8 cellular contexts compared by ENCODE assay signal in the genomic region with DNA sequence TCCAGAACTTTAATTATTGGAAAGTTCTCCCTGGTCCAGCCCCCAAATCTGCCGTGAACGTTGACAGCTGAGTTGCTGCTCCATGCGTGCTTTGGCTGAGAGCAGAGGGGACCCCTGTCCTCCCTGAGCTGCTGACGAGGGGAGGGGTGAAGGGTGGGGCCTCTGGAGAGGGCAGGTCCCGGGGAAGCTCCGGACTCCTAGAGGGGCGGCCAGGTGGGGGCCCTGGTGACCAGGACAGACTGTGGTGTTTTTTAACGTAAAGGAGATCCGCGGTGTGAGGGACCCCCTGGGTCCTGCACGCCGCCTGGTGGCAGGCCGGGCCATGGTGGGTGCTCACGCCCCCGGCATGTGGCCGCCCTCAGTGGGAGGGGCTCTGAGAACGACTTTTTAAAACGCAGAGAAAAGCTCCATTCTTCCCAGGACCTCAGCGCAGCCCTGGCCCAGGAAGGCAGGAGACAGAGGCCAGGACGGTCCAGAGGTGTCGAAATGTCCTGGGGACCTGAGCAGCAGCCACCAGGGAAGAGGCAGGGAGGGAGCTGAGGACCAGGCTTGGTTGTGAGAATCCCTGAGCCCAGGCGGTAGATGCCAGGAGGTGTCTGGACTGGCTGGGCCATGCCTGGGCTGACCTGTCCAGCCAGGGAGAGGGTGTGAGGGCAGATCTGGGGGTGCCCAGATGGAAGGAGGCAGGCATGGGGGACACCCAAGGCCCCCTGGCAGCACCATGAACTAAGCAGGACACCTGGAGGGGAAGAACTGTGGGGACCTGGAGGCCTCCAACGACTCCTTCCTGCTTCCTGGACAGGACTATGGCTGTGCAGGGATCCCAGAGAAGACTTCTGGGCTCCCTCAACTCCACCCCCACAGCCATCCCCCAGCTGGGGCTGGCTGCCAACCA. TPM values are rescaled to one million over a fixed set of nuclear protein-coding genes. Genes with fewer than 3 reads are reported as not detected.
DNase-seq lines count a peak whose midpoint lies in the region; ATAC-seq and TF ChIP-seq lines count a peak whose summit lies in the region.

A gene (plus strand): TSS at position 410 of the 895 bp plus-strand sequence. CDS start 397 bp downstream, at position 807.

- ATAC-seq in activated CD8-positive, alpha-beta T cell treated with anti-CD3 and anti-CD28 coated beads, Interleukin-2, amount 10 ng/mL, durations not matched to agents 7 days and 5 days = peak; percentile 9
- no peak for ATAC-seq in HG03045 (IDR thresholded peaks at IDR 0.05; ENCODE audit: unreplicated experiment)

- peak within 1 kb of the TSS; percentile 0; the same call in 1 of the 2 replicates for H3K27ac ChIP-seq in HUES6 (ENCODE audit: low read depth, low read length)
- no peak within 1 kb of the TSS for H3K27ac ChIP-seq in prostate gland

- CTCF ChIA-PET in GM10248 (lab: Yijun Ruan, JAX) = interaction anchor here (0.9 to 2.7 kb wide), 7 partner anchors 9 to 1181 kb away, joined by 3 to 26 read pairs (median 4); no protein-coding TSS in a partner anchor
- CTCF ChIA-PET in activated CD8-positive, alpha-beta T cell treated with anti-CD3 and anti-CD28 coated beads, Interleukin-2, amount 10 ng/mL, durations not matched to agents 7 days and 5 days (lab: Charles Lee) = interaction anchor here (1.2 to 2.3 kb wide), 3 partner anchors 10 to 219 kb away, joined by 6 to 16 read pairs (median 7); no protein-coding TSS in a partner anchor

- POLR2A ChIA-PET in GM10248 (lab: Yijun Ruan, JAX) = interaction anchor here (1.0 kb wide), 1 partner anchor 46 kb away, joined by 10 read pairs; a partner anchor contains a TSS
- POLR2A ChIA-PET in activated CD8-positive, alpha-beta T cell treated with anti-CD3 and anti-CD28 coated beads, Interleukin-2, amount 10 ng/mL, durations not matched to agents 7 days and 5 days (lab: Charles Lee) = interaction anchor here (1.8 kb wide), 1 partner anchor 45 kb away, joined by 7 read pairs; a partner anchor contains a TSS

- peak; percentile 45 for TF ChIP-seq CTCF in GM10248 (IDR thresholded peaks at IDR 0.05; ENCODE audit: control extremely low read depth, extremely low read depth, low read depth, missing control alignments)
- peak in 2 of 4 experiments; percentile 29 to 40 for TF ChIP-seq CTCF in prostate gland (IDR thresholded peaks at IDR 0.05)

- intact Hi-C loops in prostate gland (cut with DNase I) = no loop called here

- H3K36me3 Mint-ChIP-seq in activated CD8-positive, alpha-beta T cell treated with anti-CD3 and anti-CD28 coated beads, Interleukin-2, amount 10 ng/mL, durations not matched to agents 7 days and 5 days (ENCODE audit: low read depth) = no peaks in the 10 kb centered on the region

- peaks cover 51% of the 10 kb centered on the region for H3K4me1 Mint-ChIP-seq in activated CD8-positive, alpha-beta T cell treated with anti-CD3 and anti-CD28 coated beads, Interleukin-2, amount 10 ng/mL, durations not matched to agents 7 days and 5 days (ENCODE audit: low read depth)

- peaks cover 43% of the 10 kb centered on the region for H3K4me1 ChIP-seq in HUES6 (ENCODE audit: control insufficient read depth, insufficient read depth, low read length)
- H3K4me1 ChIP-seq in prostate gland (replicated peaks) = peaks cover 13% of the 10 kb centered on the region

- peak; percentile 59 for DNase-seq in GM10248 (ENCODE audit: extremely low spot score)
- DNase-seq in activated CD8-positive, alpha-beta T cell treated with anti-CD3 and anti-CD28 coated beads, Interleukin-2, amount 10 ng/mL, durations not matched to agents 7 days and 5 days = peak; percentile 52
- DNase-seq in fibroblast of peridontal ligament (ENCODE audit: extremely low read depth) = peak; percentile 33
- DNase-seq in prostate gland (ENCODE audit: low spot score) = no peak
- no peak for DNase-seq in cortex of kidney (lab: John Stamatoyannopoulos, UW)
- no peak for DNase-seq in NCI-H510A (lab: John Stamatoyannopoulos, UW)

- no peaks in the 10 kb centered on the region for H3K9me3 ChIP-seq in HUES6 (ENCODE audit: control insufficient read depth, insufficient read depth, low read depth, low read length)
- H3K9me3 ChIP-seq in prostate gland = no peaks in the 10 kb centered on the region

- WGBS in prostate gland = 9% methylated on average over 23 of the region's 23 CpGs

- peaks cover 5% of the 10 kb centered on the region; the same call in 1 of the 2 replicates for H3K36me3 ChIP-seq in HUES6 (ENCODE audit: control insufficient read depth, insufficient read depth, low read length)
- no peaks in the 10 kb centered on the region for H3K36me3 ChIP-seq in prostate gland

- peak within 1 kb of the TSS; percentile 41 for H3K9ac ChIP-seq in HUES6 (ENCODE audit: low read length)

- H3K27me3 ChIP-seq in HUES6 (ENCODE audit: control insufficient read depth, insufficient read depth, low read length) (peaks cover 2% of the 10 kb centered on the region; the same call in 1 of the 2 replicates), prostate gland (replicated peaks; ENCODE audit: insufficient read depth) (no peaks in the 10 kb centered on the region)

- H3K4me3 ChIP-seq in HUES6 (ENCODE audit: low read depth, low read length) = peak within 1 kb of the TSS; percentile 55
- peak within 1 kb of the TSS; percentile 2 to 18 for H3K4me3 ChIP-seq in prostate gland

- H3K9me3 Mint-ChIP-seq in activated CD8-positive, alpha-beta T cell treated with anti-CD3 and anti-CD28 coated beads, Interleukin-2, amount 10 ng/mL, durations not matched to agents 7 days and 5 days (ENCODE audit: insufficient read depth) = no peaks in the 10 kb centered on the region

- H3K4me3 Mint-ChIP-seq in activated CD8-positive, alpha-beta T cell treated with anti-CD3 and anti-CD28 coated beads, Interleukin-2, amount 10 ng/mL, durations not matched to agents 7 days and 5 days = peak within 1 kb of the TSS; percentile 69

- H3K27ac Mint-ChIP-seq in activated CD8-positive, alpha-beta T cell treated with anti-CD3 and anti-CD28 coated beads, Interleukin-2, amount 10 ng/mL, durations not matched to agents 7 days and 5 days = peak within 1 kb of the TSS; percentile 83

- TF ChIP-seq POLR2A in prostate gland (IDR thresholded peaks at IDR 0.05) = no peak

- peaks cover 28% of the 10 kb centered on the region for H3K27me3 Mint-ChIP-seq in activated CD8-positive, alpha-beta T cell treated with anti-CD3 and anti-CD28 coated beads, Interleukin-2, amount 10 ng/mL, durations not matched to agents 7 days and 5 days (ENCODE audit: low read depth)

RNA-seq across cellular contexts. Expression of the gene that starts here (rescaled TPM):
- total RNA-seq in activated CD8-positive, alpha-beta T cell treated with anti-CD3 and anti-CD28 coated beads, Interleukin-2, amount 10 ng/mL, durations not matched to agents 7 days and 5 days = 1 to 10 TPM; 4.7 to 5.0 TPM
- total RNA-seq in prostate gland = 10 to 100 TPM in 1 of 2 donors, 1 to 10 TPM in 1; 5.6 to 22.5 TPM

Comparison
In these comparisons a context has a peak if more than half of its experiments do, and no peak if none do; other contexts are left out.
1. DNase-seq: peak in GM10248 (single experiment), activated CD8-positive, alpha-beta T cell treated with anti-CD3 and anti-CD28 coated beads, Interleukin-2, amount 10 ng/mL, durations not matched to agents 7 days and 5 days (single experiment) and fibroblast of peridontal ligament (single experiment); none in prostate gland (single experiment), cortex of kidney (single experiment) and NCI-H510A (single experiment).